Comparison of ENCODE assay signal across 9 cellular contexts in the genomic region with DNA sequence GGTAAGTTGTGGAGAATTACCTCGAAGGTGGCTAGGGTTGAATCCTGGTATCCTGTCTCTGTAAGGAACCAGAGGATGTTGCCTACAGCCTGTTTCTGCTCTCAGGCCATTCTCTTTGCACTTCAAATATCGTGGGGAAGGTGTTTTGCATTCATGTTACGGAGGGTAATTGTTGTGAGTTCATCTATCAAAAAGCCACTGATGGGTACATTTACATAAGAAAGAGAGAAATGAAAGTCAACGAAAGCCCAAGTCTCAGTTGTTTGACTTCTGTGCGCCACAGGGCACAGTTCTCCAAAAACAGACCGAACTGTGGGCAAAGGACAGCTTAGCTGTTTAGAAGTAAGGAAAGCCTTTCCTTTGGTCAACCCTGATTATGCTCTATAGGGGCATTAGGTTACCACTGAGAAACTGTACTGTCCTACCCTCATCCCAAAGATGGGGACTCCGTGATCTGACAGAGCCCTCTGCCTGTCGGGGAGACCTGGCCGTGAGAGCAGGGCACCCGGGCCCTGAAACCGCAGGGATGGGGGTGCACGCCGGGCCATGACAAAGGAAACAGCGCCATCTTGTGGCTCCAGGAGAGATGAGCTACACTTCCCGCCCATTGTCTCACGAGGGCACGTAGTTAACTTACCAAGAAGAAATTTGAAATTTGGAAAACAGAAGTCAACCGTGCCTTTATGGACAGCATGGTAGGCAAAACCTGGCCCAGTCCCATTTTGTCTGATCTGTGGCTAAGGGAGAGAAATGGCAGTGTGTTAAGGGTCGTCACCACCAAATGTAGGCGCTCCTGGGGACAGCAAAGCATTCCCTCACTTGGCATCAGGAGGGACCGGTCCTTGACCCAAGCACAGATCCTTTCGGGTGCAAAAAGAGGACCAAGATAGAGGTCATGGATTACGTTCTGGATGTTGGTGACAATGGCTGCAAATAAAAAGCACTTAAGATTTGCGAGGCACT.
A peak's percentile ranks its signal among the peaks of the same experiment; 100 is the strongest.
DNase-seq lines count a peak whose midpoint lies in the region; ATAC-seq, FAIRE-seq and TF ChIP-seq lines count a peak whose summit lies in the region.
"Had no signal": no experiment of that assay in that cellular context is flagged by ENCODE, and none has a peak within 500 bp of the region (broad histone marks: within the 10 kb centered on the region; RNA-seq: fewer than 3 reads in every experiment).

No MANE protein-coding gene starts in this region.

- TF ChIP-seq CTCF in natural killer cell (IDR thresholded peaks at IDR 0.05): peak; percentile 68

- FAIRE-seq in GM19239 (lab: Jason Lieb, UNC): peak; percentile 58

- no peaks in the 10 kb centered on the region for H3K9me3 ChIP-seq in NT2/D1 (ENCODE audit: insufficient read depth, low read length)

- peak; percentile 74 for ATAC-seq in HG03460 (IDR thresholded peaks at IDR 0.05; ENCODE audit: unreplicated experiment)
- ATAC-seq in natural killer cell: peak; percentile 53 to 82 (median 67)

- no peak overlapping the region for H3K9ac ChIP-seq in NT2/D1 (ENCODE audit: insufficient read length, low read depth)

- H3K4me3 Mint-ChIP-seq in natural killer cell: no peak overlapping the region

- H3K27me3 ChIP-seq in NT2/D1 (ENCODE audit: insufficient read depth, insufficient read length): no peaks in the 10 kb centered on the region

- H3K36me3 ChIP-seq in NT2/D1 (ENCODE audit: insufficient read depth, insufficient read length, low read length): no peaks in the 10 kb centered on the region

- peak in 13 of 14 donors; percentile 9 to 71 (median 39) for DNase-seq in C1 segment of cervical spinal cord (lab: John Stamatoyannopoulos, UW)
- peak; percentile 40 for DNase-seq in GM19239 (ENCODE audit: insufficient read length, low spot score)
- DNase-seq in NT2/D1 (ENCODE audit: low read depth, low spot score): peak; percentile 80
- DNase-seq in activated T-cell treated with anti-CD3 and anti-CD28 coated beads for 4 hours: peak; percentile 18
- peak; percentile 20 for DNase-seq in fibroblast of gingiva (ENCODE audit: low read depth)
- peak; percentile 35 for DNase-seq in natural killer cell
- peak; percentile 38 for DNase-seq in stimulated activated naive CD4-positive, alpha-beta T cell treated with Interleukin-2 at 50 U/mL for 16 hours (lab: John Stamatoyannopoulos, UW)

- no peak overlapping the region for H3K4me3 ChIP-seq in NT2/D1 (ENCODE audit: insufficient read length, low read depth)
- H3K4me3 ChIP-seq: SK-N-MC had no signal

- no peak overlapping the region for H3K27ac Mint-ChIP-seq in natural killer cell

- peaks cover 0 to 5% of the 10 kb centered on the region in 2 donors for H3K4me1 Mint-ChIP-seq in natural killer cell

- no peaks in the 10 kb centered on the region for H3K9me3 Mint-ChIP-seq in natural killer cell

- intact Hi-C loops in natural killer cell (cut with micrococcal nuclease): no loop called here

- peaks cover 9 to 10% of the 10 kb centered on the region in 2 donors for H3K27me3 Mint-ChIP-seq in natural killer cell (ENCODE audit: low read depth in 2 of 2)

- no peaks in the 10 kb centered on the region for H3K36me3 Mint-ChIP-seq in natural killer cell

- H3K4me1 ChIP-seq in NT2/D1 (ENCODE audit: insufficient read depth, insufficient read length): no peaks in the 10 kb centered on the region

Comparison
In these comparisons a context has a peak if more than half of its experiments do, and no peak if none do; other contexts are left out.
1. DNase-seq: peak in every context shown above with its lines; median percentile 80 in NT2/D1; 40 in GM19239; 39 in C1 segment of cervical spinal cord; 38 in stimulated activated naive CD4-positive, alpha-beta T cell treated with Interleukin-2 at 50 U/mL for 16 hours; 35 in natural killer cell; 20 in fibroblast of gingiva; 18 in activated T-cell treated with anti-CD3 and anti-CD28 coated beads for 4 hours.